Comparison of ENCODE assay signal across 8 cellular contexts in genomic region chr2:68251187-68251854, GRCh38. TPM values are rescaled to one million over a fixed set of nuclear protein-coding genes. Genes with fewer than 3 reads are reported as not detected.
DNase-seq lines count a peak whose midpoint lies in the region; ATAC-seq and TF ChIP-seq lines count a peak whose summit lies in the region.

No MANE protein-coding gene starts in this region.

- no peaks in the 10 kb centered on the region for H3K27me3 ChIP-seq in upper lobe of left lung

- no peaks in the 10 kb centered on the region for H3K36me3 ChIP-seq in upper lobe of left lung

- no peaks in the 10 kb centered on the region for H3K9me3 ChIP-seq in upper lobe of left lung

- H3K27ac ChIP-seq in upper lobe of left lung, result peak overlapping the region; percentile 95 to 99 (median 97)

- no peak for TF ChIP-seq EP300 in upper lobe of left lung (IDR thresholded peaks at IDR 0.05)

- H3K4me1 ChIP-seq in upper lobe of left lung, result peaks cover 48 to 68% (median 54%) of the 10 kb centered on the region in 4 donors

- DNase-seq in GM10266 (ENCODE audit: extremely low spot score) (peak; percentile 75), NCI-H1092 treated with DMSO at 0.1 percent for 48 hours (lab: John Stamatoyannopoulos, UW) (peak; percentile 79), SKM-1 (lab: John Stamatoyannopoulos, UW; ENCODE audit: unreplicated experiment) (peak; percentile 82), Right ventricle myocardium superior (peak; percentile 72), posterior cingulate gyrus (peak; percentile 14 to 89 (median 47)), upper lobe of left lung (peak; percentile 67 to 78)
- peak; percentile 39 for DNase-seq in activated naive CD8-positive, alpha-beta T cell treated with anti-CD3 and anti-CD28 coated beads, Interleukin-2, amount 50 U/mL, for 16 hours (ENCODE audit: low read depth, low spot score)

- peak; percentile 72 for TF ChIP-seq CTCF in GM10266 (IDR thresholded peaks at IDR 0.05; ENCODE audit: control insufficient read depth, insufficient read depth, low read depth, missing control alignments)
- peak; percentile 58 to 80 (median 67) for TF ChIP-seq CTCF in upper lobe of left lung (IDR thresholded peaks at IDR 0.05)

- intact Hi-C loops in Right ventricle myocardium superior (cut with DNase I), result no loop called here
- intact Hi-C loops in posterior cingulate gyrus (cut with DNase I), result loop anchor here (1.0 to 10.0 kb wide), 2 partner anchors 94 to 187 kb away; partner anchors contain the start of genes C1D and PNO1

- TF ChIP-seq POLR2A in upper lobe of left lung (IDR thresholded peaks at IDR 0.05), result peak in 2 of 4 donors; percentile 13 to 63

- 0% methylated on average over 26 to 31 of the region's 41 CpGs for WGBS in upper lobe of left lung, 2 donors

- ATAC-seq in HG02623 (IDR thresholded peaks at IDR 0.05; ENCODE audit: unreplicated experiment) (peak; percentile 40), Right ventricle myocardium superior (ENCODE audit: poor library complexity) (peak; percentile 66), upper lobe of left lung (ENCODE audit: low FRiP score in 2 of 2) (peak; percentile 72 to 89)

- H3K4me3 ChIP-seq in upper lobe of left lung, result peak overlapping the region; percentile 48 to 91 (median 73)

RNA-seq across cellular contexts. Expression of gene PPP3R1, which starts 1.0 kb away (rescaled TPM):
- 38.6 TPM for total RNA-seq in Right ventricle myocardium superior
- 10 to 100 TPM; 14.7 to 56.6 (median 45.4) TPM for total RNA-seq in upper lobe of left lung

Comparison
In these comparisons a context has a peak if more than half of its experiments do, and no peak if none do; other contexts are left out.
1. Peak in every context shown above with its lines: DNase-seq, ATAC-seq, H3K4me3 ChIP-seq and H3K27ac ChIP-seq.